9 cellular contexts compared by ENCODE assay signal in the genomic region with DNA sequence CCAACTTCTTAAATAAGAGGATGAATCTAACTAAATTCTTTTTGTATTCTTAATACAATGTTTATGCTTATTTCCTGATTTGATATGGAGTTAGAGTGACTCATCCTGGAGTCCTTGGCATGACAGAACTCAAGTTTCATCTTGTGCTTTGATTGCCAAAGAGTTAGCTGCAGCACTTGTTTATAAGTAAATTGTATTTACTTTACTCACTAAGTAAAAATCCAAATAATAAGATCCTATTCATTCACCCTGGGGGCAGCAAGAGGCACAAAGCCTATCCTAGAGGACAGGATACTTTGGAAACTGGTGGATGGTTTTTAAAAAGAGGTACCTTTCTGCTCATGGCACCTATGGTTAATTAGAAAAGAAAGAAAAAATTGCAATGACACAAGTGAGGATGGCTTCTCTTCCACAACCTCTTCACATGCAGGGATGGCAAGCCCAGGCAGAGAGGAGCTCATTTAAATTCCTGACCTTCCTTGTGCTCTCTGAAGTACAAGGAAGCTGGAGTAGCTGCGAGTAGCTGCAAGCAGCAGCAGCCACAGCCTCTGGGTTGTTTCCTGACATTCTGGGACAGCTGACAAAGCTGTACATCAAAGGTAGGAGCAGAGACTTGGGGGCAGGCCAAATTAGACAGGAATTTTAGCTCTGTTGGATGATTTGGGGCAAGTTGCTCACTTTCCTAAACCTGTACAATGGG.
DNase-seq lines count a peak whose midpoint lies in the region; ATAC-seq and TF ChIP-seq lines count a peak whose summit lies in the region.
"Had no signal": no experiment of that assay in that cellular context is flagged by ENCODE, and none has a peak within 500 bp of the region (broad histone marks: within the 10 kb centered on the region; RNA-seq: fewer than 3 reads in every experiment).

No MANE protein-coding gene starts in this region.

- peaks cover 7% of the 10 kb centered on the region for H3K4me1 Mint-ChIP-seq in stimulated activated memory B cell treated with anti-CD40 and anti-IgM and Interleukin-4, amounts not matched to agents 10 μg/mL and 1 μg/mL and 100 μg/mL, for 72 hours

- H3K9me3 Mint-ChIP-seq in stimulated activated memory B cell treated with anti-CD40 and anti-IgM and Interleukin-4, amounts not matched to agents 10 μg/mL and 1 μg/mL and 100 μg/mL, for 72 hours, result peaks cover 4% of the 10 kb centered on the region

- H3K27me3 Mint-ChIP-seq in stimulated activated memory B cell treated with anti-CD40 and anti-IgM and Interleukin-4, amounts not matched to agents 10 μg/mL and 1 μg/mL and 100 μg/mL, for 72 hours, result no peaks in the 10 kb centered on the region

- H3K27ac Mint-ChIP-seq in stimulated activated memory B cell treated with anti-CD40 and anti-IgM and Interleukin-4, amounts not matched to agents 10 μg/mL and 1 μg/mL and 100 μg/mL, for 72 hours, result peak overlapping the region; percentile 27

- peaks cover 11% of the 10 kb centered on the region for H3K36me3 Mint-ChIP-seq in stimulated activated memory B cell treated with anti-CD40 and anti-IgM and Interleukin-4, amounts not matched to agents 10 μg/mL and 1 μg/mL and 100 μg/mL, for 72 hours

- ATAC-seq in SK-N-SH treated with all-trans-retinoic acid at 6 μM for 48 hours (peak; percentile 79), GM18511 (IDR thresholded peaks at IDR 0.05; ENCODE audit: unreplicated experiment) (no peak), GM19023 (IDR thresholded peaks at IDR 0.05; ENCODE audit: unreplicated experiment) (no peak), HG03520 (IDR thresholded peaks at IDR 0.05; ENCODE audit: unreplicated experiment) (no peak)
- no peak for ATAC-seq in stimulated activated memory B cell treated with anti-CD40 and anti-IgM and Interleukin-4, amounts not matched to agents 10 μg/mL and 1 μg/mL and 100 μg/mL, for 72 hours

- DNase-seq in NCI-H345 (lab: John Stamatoyannopoulos, UW) (peak; percentile 27), NCI-H345 treated with DMSO at 0.1 percent for 48 hours (lab: John Stamatoyannopoulos, UW; ENCODE audit: unreplicated experiment) (no peak), fibroblast of peridontal ligament (ENCODE audit: extremely low read depth) (peak; percentile 98)
- DNase-seq: Peyer's patch had no signal

- H3K4me3 Mint-ChIP-seq in stimulated activated memory B cell treated with anti-CD40 and anti-IgM and Interleukin-4, amounts not matched to agents 10 μg/mL and 1 μg/mL and 100 μg/mL, for 72 hours, result no peak overlapping the region

TF ChIP-seq in SK-N-SH treated with all-trans-retinoic acid at 6 μM for 48 hours, 23 proteins besides CTCF, POLR2A, EP300 and RAD21:
- TF ChIP-seq ARNTL (CRISPR knock-in tag; IDR thresholded peaks at IDR 0.05; ENCODE audit: borderline replicate concordance, low read depth) (no peak), ZNF70 (CRISPR knock-in tag; IDR thresholded peaks at IDR 0.05) (no peak), TOX (CRISPR knock-in tag; IDR thresholded peaks at IDR 0.05; ENCODE audit: borderline replicate concordance) (no peak), TCF4 (CRISPR knock-in tag; IDR thresholded peaks at IDR 0.05; ENCODE audit: borderline replicate concordance) (no peak), CSDC2 (CRISPR knock-in tag; IDR thresholded peaks at IDR 0.05) (no peak), ZNF8 (CRISPR knock-in tag; IDR thresholded peaks at IDR 0.05) (no peak), ZFP3 (CRISPR knock-in tag; IDR thresholded peaks at IDR 0.05) (no peak)
